In genomic region chr17:60149691-60150582, GRCh38 we compare ENCODE assay signal across 1 cellular context.
TF ChIP-seq lines count a peak whose summit lies in the region.

Gene CA4 (plus strand): TSS chr17:60149973. CDS start chr17:60150035, 62 bp downstream.

TF ChIP-seq in K562, 482 proteins besides CTCF, POLR2A, EP300 and RAD21 (continued from another document):
- TF ChIP-seq, protein P1, sequence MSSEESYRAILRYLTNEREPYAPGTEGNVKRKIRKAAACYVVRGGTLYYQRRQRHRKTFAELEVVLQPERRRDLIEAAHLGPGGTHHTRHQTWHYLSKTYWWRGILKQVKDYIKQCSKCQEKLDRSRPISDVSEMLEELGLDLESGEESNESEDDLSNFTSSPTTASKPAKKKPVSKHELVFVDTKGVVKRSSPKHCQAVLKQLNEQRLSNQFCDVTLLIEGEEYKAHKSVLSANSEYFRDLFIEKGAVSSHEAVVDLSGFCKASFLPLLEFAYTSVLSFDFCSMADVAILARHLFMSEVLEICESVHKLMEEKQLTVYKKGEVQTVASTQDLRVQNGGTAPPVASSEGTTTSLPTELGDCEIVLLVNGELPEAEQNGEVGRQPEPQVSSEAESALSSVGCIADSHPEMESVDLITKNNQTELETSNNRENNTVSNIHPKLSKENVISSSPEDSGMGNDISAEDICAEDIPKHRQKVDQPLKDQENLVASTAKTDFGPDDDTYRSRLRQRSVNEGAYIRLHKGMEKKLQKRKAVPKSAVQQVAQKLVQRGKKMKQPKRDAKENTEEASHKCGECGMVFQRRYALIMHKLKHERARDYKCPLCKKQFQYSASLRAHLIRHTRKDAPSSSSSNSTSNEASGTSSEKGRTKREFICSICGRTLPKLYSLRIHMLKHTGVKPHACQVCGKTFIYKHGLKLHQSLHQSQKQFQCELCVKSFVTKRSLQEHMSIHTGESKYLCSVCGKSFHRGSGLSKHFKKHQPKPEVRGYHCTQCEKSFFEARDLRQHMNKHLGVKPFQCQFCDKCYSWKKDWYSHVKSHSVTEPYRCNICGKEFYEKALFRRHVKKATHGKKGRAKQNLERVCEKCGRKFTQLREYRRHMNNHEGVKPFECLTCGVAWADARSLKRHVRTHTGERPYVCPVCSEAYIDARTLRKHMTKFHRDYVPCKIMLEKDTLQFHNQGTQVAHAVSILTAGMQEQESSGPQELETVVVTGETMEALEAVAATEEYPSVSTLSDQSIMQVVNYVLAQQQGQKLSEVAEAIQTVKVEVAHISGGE (CRISPR knock-in tag; IDR thresholded peaks at IDR 0.05) = peak in 1 of 3 experiments; percentile 78; a peak in 2 of 6 replicates
- TF ChIP-seq KAT7 (CRISPR knock-in tag; IDR thresholded peaks at IDR 0.05; ENCODE audit: borderline replicate concordance) (no peak), ZNF639 (CRISPR knock-in tag; conservative IDR thresholded peaks at IDR 0.05 in 1 of 2, IDR thresholded peaks at IDR 0.05 in 1 of 2) (no peak), NONO (IDR thresholded peaks at IDR 0.05; ENCODE audit: low read depth in 2 of 2, low read length in 1 of 2) (no peak), SAFB (IDR thresholded peaks at IDR 0.05; ENCODE audit: borderline replicate concordance, low read depth, low read length) (peak; percentile 61; the same call in 1 of the 2 replicates)
